In genomic region chr12:54279227-54279631, GRCh38 we compare ENCODE assay signal across 1 cellular context.
TF ChIP-seq lines count a peak whose summit lies in the region.

No MANE protein-coding gene starts in this region.

TF ChIP-seq in GM12878, 131 proteins besides CTCF, POLR2A, EP300 and RAD21 (continues in another document):
- TF ChIP-seq ZBTB33 (IDR thresholded peaks at IDR 0.05) (no peak), YY1 (IDR thresholded peaks at IDR 0.05; ENCODE audit: low read depth, low read length) (peak; percentile 36; the same call in 1 of the 2 replicates), HSF1 (IDR thresholded peaks at IDR 0.05; ENCODE audit: low read depth, low read length) (no peak), ZBED1 (IDR thresholded peaks at IDR 0.05; ENCODE audit: borderline replicate concordance) (no peak), WRNIP1 (IDR thresholded peaks at IDR 0.05; ENCODE audit: borderline replicate concordance, low read depth, low read length) (no peak; the same call in 1 of the 2 replicates), BCL11A (IDR thresholded peaks at IDR 0.05; ENCODE audit: low read depth, low read length) (0 out of 2 replicates have a peak, but pooled peaks have one; percentile 19), IKZF2 (IDR thresholded peaks at IDR 0.05) (peak in 1 of 2 experiments; percentile 98; a peak in 2 of 4 replicates), NBN (IDR thresholded peaks at IDR 0.05) (peak; percentile 87; the same call in 1 of the 2 replicates), PML (IDR thresholded peaks at IDR 0.05; ENCODE audit: low read length) (0 out of 2 replicates have a peak, but pooled peaks have one; percentile 27), MTA2 (IDR thresholded peaks at IDR 0.05; ENCODE audit: low read depth) (peak; percentile 22; the same call in 1 of the 2 replicates), POLR2AphosphoS2 (IDR thresholded peaks at IDR 0.05; ENCODE audit: low read depth, low read length) (no peak), NKRF (conservative IDR thresholded peaks at IDR 0.05) (peak; percentile 10; the same call in 1 of the 2 replicates), MEF2B (IDR thresholded peaks at IDR 0.05; ENCODE audit: partially characterized antibody, poor library complexity, severe bottlenecking) (no peak), CEBPZ (IDR thresholded peaks at IDR 0.05; ENCODE audit: low read depth, low read length) (no peak), RUNX3 (IDR thresholded peaks at IDR 0.05; ENCODE audit: low read length) (peak; percentile 48; the same call in 1 of the 2 replicates), BACH1 (IDR thresholded peaks at IDR 0.05; ENCODE audit: borderline replicate concordance) (peak; percentile 21; the same call in 1 of the 2 replicates), SIN3A (IDR thresholded peaks at IDR 0.05; ENCODE audit: low read depth, low read length) (no peak), SMAD1 (IDR thresholded peaks at IDR 0.05; ENCODE audit: low read depth, partially characterized antibody) (no peak), HDGF (IDR thresholded peaks at IDR 0.05) (no peak), RCOR1 (conservative IDR thresholded peaks at IDR 0.05; ENCODE audit: low read depth, low read length) (0 out of 2 replicates have a peak, but pooled peaks have one; percentile 37), ZNF207 (IDR thresholded peaks at IDR 0.05; ENCODE audit: borderline replicate concordance) (peak; percentile 67; the same call in 1 of the 2 replicates), NFIC (IDR thresholded peaks at IDR 0.05; ENCODE audit: low read depth, low read length) (peak; percentile 36; the same call in 1 of the 2 replicates), FOXK2 (IDR thresholded peaks at IDR 0.05) (no peak), NFXL1 (IDR thresholded peaks at IDR 0.05; ENCODE audit: borderline replicate concordance) (no peak)
- TF ChIP-seq, protein P1, sequence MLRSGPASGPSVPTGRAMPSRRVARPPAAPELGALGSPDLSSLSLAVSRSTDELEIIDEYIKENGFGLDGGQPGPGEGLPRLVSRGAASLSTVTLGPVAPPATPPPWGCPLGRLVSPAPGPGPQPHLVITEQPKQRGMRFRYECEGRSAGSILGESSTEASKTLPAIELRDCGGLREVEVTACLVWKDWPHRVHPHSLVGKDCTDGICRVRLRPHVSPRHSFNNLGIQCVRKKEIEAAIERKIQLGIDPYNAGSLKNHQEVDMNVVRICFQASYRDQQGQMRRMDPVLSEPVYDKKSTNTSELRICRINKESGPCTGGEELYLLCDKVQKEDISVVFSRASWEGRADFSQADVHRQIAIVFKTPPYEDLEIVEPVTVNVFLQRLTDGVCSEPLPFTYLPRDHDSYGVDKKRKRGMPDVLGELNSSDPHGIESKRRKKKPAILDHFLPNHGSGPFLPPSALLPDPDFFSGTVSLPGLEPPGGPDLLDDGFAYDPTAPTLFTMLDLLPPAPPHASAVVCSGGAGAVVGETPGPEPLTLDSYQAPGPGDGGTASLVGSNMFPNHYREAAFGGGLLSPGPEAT (IDR thresholded peaks at IDR 0.05; ENCODE audit: low read depth), result peak; percentile 95; the same call in 1 of the 2 replicates
- TF ChIP-seq, protein P2, sequence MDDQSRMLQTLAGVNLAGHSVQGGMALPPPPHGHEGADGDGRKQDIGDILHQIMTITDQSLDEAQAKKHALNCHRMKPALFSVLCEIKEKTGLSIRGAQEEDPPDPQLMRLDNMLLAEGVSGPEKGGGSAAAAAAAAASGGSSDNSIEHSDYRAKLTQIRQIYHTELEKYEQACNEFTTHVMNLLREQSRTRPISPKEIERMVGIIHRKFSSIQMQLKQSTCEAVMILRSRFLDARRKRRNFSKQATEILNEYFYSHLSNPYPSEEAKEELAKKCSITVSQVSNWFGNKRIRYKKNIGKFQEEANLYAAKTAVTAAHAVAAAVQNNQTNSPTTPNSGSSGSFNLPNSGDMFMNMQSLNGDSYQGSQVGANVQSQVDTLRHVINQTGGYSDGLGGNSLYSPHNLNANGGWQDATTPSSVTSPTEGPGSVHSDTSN (IDR thresholded peaks at IDR 0.05; ENCODE audit: insufficient replicate concordance, low read depth, low read length), result no peak
- TF ChIP-seq, protein P3, sequence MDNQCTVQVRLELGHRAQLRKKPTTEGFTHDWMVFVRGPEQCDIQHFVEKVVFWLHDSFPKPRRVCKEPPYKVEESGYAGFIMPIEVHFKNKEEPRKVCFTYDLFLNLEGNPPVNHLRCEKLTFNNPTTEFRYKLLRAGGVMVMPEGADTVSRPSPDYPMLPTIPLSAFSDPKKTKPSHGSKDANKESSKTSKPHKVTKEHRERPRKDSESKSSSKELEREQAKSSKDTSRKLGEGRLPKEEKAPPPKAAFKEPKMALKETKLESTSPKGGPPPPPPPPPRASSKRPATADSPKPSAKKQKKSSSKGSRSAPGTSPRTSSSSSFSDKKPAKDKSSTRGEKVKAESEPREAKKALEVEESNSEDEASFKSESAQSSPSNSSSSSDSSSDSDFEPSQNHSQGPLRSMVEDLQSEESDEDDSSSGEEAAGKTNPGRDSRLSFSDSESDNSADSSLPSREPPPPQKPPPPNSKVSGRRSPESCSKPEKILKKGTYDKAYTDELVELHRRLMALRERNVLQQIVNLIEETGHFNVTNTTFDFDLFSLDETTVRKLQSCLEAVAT (IDR thresholded peaks at IDR 0.05), result 0 out of 2 replicates have a peak, but pooled peaks have one; percentile 92
- TF ChIP-seq, protein P4, sequence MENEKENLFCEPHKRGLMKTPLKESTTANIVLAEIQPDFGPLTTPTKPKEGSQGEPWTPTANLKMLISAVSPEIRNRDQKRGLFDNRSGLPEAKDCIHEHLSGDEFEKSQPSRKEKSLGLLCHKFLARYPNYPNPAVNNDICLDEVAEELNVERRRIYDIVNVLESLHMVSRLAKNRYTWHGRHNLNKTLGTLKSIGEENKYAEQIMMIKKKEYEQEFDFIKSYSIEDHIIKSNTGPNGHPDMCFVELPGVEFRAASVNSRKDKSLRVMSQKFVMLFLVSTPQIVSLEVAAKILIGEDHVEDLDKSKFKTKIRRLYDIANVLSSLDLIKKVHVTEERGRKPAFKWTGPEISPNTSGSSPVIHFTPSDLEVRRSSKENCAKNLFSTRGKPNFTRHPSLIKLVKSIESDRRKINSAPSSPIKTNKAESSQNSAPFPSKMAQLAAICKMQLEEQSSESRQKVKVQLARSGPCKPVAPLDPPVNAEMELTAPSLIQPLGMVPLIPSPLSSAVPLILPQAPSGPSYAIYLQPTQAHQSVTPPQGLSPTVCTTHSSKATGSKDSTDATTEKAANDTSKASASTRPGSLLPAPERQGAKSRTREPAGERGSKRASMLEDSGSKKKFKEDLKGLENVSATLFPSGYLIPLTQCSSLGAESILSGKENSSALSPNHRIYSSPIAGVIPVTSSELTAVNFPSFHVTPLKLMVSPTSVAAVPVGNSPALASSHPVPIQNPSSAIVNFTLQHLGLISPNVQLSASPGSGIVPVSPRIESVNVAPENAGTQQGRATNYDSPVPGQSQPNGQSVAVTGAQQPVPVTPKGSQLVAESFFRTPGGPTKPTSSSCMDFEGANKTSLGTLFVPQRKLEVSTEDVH (IDR thresholded peaks at IDR 0.05; ENCODE audit: low read depth, partially characterized antibody), result peak; percentile 19
- TF ChIP-seq, protein P5, sequence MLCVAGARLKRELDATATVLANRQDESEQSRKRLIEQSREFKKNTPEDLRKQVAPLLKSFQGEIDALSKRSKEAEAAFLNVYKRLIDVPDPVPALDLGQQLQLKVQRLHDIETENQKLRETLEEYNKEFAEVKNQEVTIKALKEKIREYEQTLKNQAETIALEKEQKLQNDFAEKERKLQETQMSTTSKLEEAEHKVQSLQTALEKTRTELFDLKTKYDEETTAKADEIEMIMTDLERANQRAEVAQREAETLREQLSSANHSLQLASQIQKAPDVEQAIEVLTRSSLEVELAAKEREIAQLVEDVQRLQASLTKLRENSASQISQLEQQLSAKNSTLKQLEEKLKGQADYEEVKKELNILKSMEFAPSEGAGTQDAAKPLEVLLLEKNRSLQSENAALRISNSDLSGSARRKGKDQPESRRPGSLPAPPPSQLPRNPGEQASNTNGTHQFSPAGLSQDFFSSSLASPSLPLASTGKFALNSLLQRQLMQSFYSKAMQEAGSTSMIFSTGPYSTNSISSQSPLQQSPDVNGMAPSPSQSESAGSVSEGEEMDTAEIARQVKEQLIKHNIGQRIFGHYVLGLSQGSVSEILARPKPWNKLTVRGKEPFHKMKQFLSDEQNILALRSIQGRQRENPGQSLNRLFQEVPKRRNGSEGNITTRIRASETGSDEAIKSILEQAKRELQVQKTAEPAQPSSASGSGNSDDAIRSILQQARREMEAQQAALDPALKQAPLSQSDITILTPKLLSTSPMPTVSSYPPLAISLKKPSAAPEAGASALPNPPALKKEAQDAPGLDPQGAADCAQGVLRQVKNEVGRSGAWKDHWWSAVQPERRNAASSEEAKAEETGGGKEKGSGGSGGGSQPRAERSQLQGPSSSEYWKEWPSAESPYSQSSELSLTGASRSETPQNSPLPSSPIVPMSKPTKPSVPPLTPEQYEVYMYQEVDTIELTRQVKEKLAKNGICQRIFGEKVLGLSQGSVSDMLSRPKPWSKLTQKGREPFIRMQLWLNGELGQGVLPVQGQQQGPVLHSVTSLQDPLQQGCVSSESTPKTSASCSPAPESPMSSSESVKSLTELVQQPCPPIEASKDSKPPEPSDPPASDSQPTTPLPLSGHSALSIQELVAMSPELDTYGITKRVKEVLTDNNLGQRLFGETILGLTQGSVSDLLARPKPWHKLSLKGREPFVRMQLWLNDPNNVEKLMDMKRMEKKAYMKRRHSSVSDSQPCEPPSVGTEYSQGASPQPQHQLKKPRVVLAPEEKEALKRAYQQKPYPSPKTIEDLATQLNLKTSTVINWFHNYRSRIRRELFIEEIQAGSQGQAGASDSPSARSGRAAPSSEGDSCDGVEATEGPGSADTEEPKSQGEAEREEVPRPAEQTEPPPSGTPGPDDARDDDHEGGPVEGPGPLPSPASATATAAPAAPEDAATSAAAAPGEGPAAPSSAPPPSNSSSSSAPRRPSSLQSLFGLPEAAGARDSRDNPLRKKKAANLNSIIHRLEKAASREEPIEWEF (IDR thresholded peaks at IDR 0.05; ENCODE audit: insufficient replicate concordance, low read depth, low read length), result no peak
- TF ChIP-seq, protein P6, sequence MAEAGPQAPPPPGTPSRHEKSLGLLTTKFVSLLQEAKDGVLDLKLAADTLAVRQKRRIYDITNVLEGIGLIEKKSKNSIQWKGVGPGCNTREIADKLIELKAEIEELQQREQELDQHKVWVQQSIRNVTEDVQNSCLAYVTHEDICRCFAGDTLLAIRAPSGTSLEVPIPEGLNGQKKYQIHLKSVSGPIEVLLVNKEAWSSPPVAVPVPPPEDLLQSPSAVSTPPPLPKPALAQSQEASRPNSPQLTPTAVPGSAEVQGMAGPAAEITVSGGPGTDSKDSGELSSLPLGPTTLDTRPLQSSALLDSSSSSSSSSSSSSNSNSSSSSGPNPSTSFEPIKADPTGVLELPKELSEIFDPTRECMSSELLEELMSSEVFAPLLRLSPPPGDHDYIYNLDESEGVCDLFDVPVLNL (IDR thresholded peaks at IDR 0.05; ENCODE audit: low read depth, low read length), result 0 out of 2 replicates have a peak, but pooled peaks have one; percentile 31
